ENCODE assay signal across 8 cellular contexts in genomic region chr17:44948315-44948795, GRCh38. TPM values are rescaled to one million over a fixed set of nuclear protein-coding genes. Genes with fewer than 3 reads are reported as not detected.
DNase-seq lines count a peak whose midpoint lies in the region; FAIRE-seq and TF ChIP-seq lines count a peak whose summit lies in the region.

No MANE protein-coding gene starts in this region.

- H3K4me1 ChIP-seq in A673 (ENCODE audit: insufficient read depth, low read length, poor library complexity, severe bottlenecking) (no peaks in the 10 kb centered on the region), HUES6 (ENCODE audit: control insufficient read depth, insufficient read depth, low read length) (peaks cover 5% of the 10 kb centered on the region), muscle layer of duodenum (ENCODE audit: control insufficient read depth in 1 of 2, insufficient read depth in 2 of 2, low read length in 2 of 2) (peaks cover 0 to 10% of the 10 kb centered on the region in 2 donors)

- POLR2A ChIA-PET in A673 (lab: Charles Lee; ENCODE audit: low non-redundant PET): no interaction called here

- H3K9me3 ChIP-seq in A673 (ENCODE audit: low read depth, low read length, poor library complexity, severe bottlenecking) (no peaks in the 10 kb centered on the region), HUES6 (ENCODE audit: control insufficient read depth, insufficient read depth, low read depth, low read length) (no peaks in the 10 kb centered on the region), muscle layer of duodenum (ENCODE audit: control insufficient read depth in 1 of 2, low read length in 2 of 2) (no peaks in the 10 kb centered on the region)

- BruUV-seq in A673 (replicated peaks; lab: Mats Ljungman, UMichigan): no TSS peak

- FAIRE-seq in bronchial epithelial cell (lab: Jason Lieb, UNC): no peak

- H3K36me3 ChIP-seq in A673 (ENCODE audit: insufficient read depth, low read length, poor library complexity, severe bottlenecking): peaks cover 8% of the 10 kb centered on the region
- H3K36me3 ChIP-seq in HUES6 (ENCODE audit: control insufficient read depth, insufficient read depth, low read length): peaks cover 9% of the 10 kb centered on the region; the same call in 1 of the 2 replicates
- H3K36me3 ChIP-seq in bronchial epithelial cell (ENCODE audit: control insufficient read depth, insufficient read depth, low read length): no peaks in the 10 kb centered on the region
- no peaks in the 10 kb centered on the region for H3K36me3 ChIP-seq in muscle layer of duodenum (ENCODE audit: control insufficient read depth in 1 of 2, insufficient read depth in 2 of 2, low read length in 2 of 2)

- H3K27me3 ChIP-seq in A673 (replicated peaks; ENCODE audit: insufficient read depth, low read depth, low read length, poor library complexity) (no peaks in the 10 kb centered on the region), HUES6 (ENCODE audit: control insufficient read depth, insufficient read depth, low read length) (no peaks in the 10 kb centered on the region), bronchial epithelial cell (ENCODE audit: control insufficient read depth, insufficient read depth, low read length) (no peaks in the 10 kb centered on the region), muscle layer of duodenum (ENCODE audit: low read depth, low read length) (no peaks in the 10 kb centered on the region)

- peak overlapping the region; percentile 83 for H3K9ac ChIP-seq in HUES6 (ENCODE audit: low read length)

- CTCF ChIA-PET in A673 (lab: Charles Lee): no interaction called here

- TF ChIP-seq CTCF in A673 (conservative IDR thresholded peaks at IDR 0.05; ENCODE audit: low read depth, low read length) (no peak), bronchial epithelial cell (IDR thresholded peaks at IDR 0.05; ENCODE audit: insufficient read depth, low read length, severe bottlenecking) (no peak)

- intact Hi-C loops in A673 (cut with micrococcal nuclease; ENCODE audit: unreplicated experiment): no loop called here

- peak overlapping the region; percentile 84 for H3K4me3 ChIP-seq in A673 (ENCODE audit: low read depth, low read length, poor library complexity, severe bottlenecking)
- peak overlapping the region; percentile 92 for H3K4me3 ChIP-seq in HUES6 (ENCODE audit: low read depth, low read length)
- H3K4me3 ChIP-seq in bronchial epithelial cell (ENCODE audit: low read depth, low read length): peak overlapping the region; percentile 82
- H3K4me3 ChIP-seq in muscle layer of duodenum (ENCODE audit: low read depth in 1 of 2, low read length in 2 of 2): peak overlapping the region; percentile 74 to 80

- no peak for DNase-seq in A673 (ENCODE audit: low spot score)
- DNase-seq in bronchial epithelial cell (ENCODE audit: low read depth): no peak
- no peak for DNase-seq in stimulated activated CD4-positive, alpha-beta T cell treated with anti-CD3 and anti-CD28 coated beads, Interleukin-15, amount 100 ng/mL, for 24 hours
- DNase-seq in germinal center (ENCODE audit: low spot score): no peak
- DNase-seq in D341Med (ENCODE audit: low spot score): no peak
- no peak for DNase-seq in NCI-H1436 (lab: John Stamatoyannopoulos, UW)

- H3K27ac ChIP-seq in A673 (ENCODE audit: low read depth, low read length, poor library complexity, severe bottlenecking) (peak overlapping the region; percentile 82), HUES6 (ENCODE audit: low read depth, low read length) (no peak overlapping the region), muscle layer of duodenum (ENCODE audit: low read length) (no peak overlapping the region)

RNA-seq across cellular contexts. Expression of gene KIF18B, which starts 0.8 kb away (rescaled TPM):
- 49.4 and 54.3 TPM in 2 replicates for total RNA-seq in A673 (2021)
- total RNA-seq in bronchial epithelial cell: 0.13 TPM in 1 of 2 replicates, not detected in the other

RNA-seq across cellular contexts. Expression of gene C1QL1, which starts 19.7 kb away (rescaled TPM):
- total RNA-seq in A673 (2021) (8.6 and 10.8 TPM in 2 replicates), bronchial epithelial cell (not detected in 2 replicates)

RNA-seq across cellular contexts. Expression of gene GFAP, which starts 33.1 kb away (rescaled TPM):
- not detected in 2 replicates for total RNA-seq in A673 (2021)
- total RNA-seq in bronchial epithelial cell: not detected in 2 replicates

RNA-seq across cellular contexts. Expression of gene EFTUD2, which starts 49.1 kb away (rescaled TPM):
- total RNA-seq in A673 (2021): 133 and 144 TPM in 2 replicates
- 78.0 and 91.4 TPM in 2 replicates for total RNA-seq in bronchial epithelial cell

Comparison
In these comparisons a context has a peak if more than half of its experiments do, and no peak if none do; other contexts are left out.
1. RNA of gene KIF18B, which starts 0.8 kb away (total RNA-seq): 49.4 to 54.3 TPM in A673; 0.13 TPM in bronchial epithelial cell; every median in the first group is over 10 times any median in the second.
2. Peak in every context shown above with its lines, with median percentiles within 50 percentile points of each other: H3K4me3 ChIP-seq.